In genomic region chr9:135474915-135475314, GRCh38 we compare ENCODE assay signal across 8 cellular contexts. TPM values are rescaled to one million over a fixed set of nuclear protein-coding genes. Genes with fewer than 3 reads are reported as not detected.
DNase-seq lines count a peak whose midpoint lies in the region; ATAC-seq and TF ChIP-seq lines count a peak whose summit lies in the region.

No MANE protein-coding gene starts in this region.

- TF ChIP-seq POLR2A in vagina (IDR thresholded peaks at IDR 0.05) = no peak

- H3K27ac ChIP-seq in WERI-Rb-1 (no peak overlapping the region), left lung (no peak overlapping the region), vagina (no peak overlapping the region)

- DNase-seq in D341Med (ENCODE audit: low spot score) (peak; percentile 83), GM20000 (ENCODE audit: low spot score) (no peak), WERI-Rb-1 (peak; percentile 76), left lung (peak in 1 of 2 donors; percentile 83), ureter (ENCODE audit: low spot score) (no peak), activated gamma-delta T cell (lab: John Stamatoyannopoulos, UW) (no peak), amniotic stem cell (lab: John Stamatoyannopoulos, UW) (no peak), vagina (ENCODE audit: extremely low spot score in 2 of 2) (no peak)

- no peaks in the 10 kb centered on the region for H3K27me3 ChIP-seq in WERI-Rb-1 (ENCODE audit: insufficient read depth, low read depth, severe bottlenecking)
- peaks cover 0 to 21% of the 10 kb centered on the region in 2 donors for H3K27me3 ChIP-seq in left lung
- no peaks in the 10 kb centered on the region for H3K27me3 ChIP-seq in vagina

- TF ChIP-seq CTCF in GM20000 (IDR thresholded peaks at IDR 0.05; ENCODE audit: extremely low read depth, missing control alignments) = peak; percentile 10
- TF ChIP-seq CTCF in WERI-Rb-1 (IDR thresholded peaks at IDR 0.05; ENCODE audit: low read depth, low read length) = peak; percentile 74
- TF ChIP-seq CTCF in left lung (IDR thresholded peaks at IDR 0.05) = peak; percentile 37 to 40
- no peak for TF ChIP-seq CTCF in vagina (IDR thresholded peaks at IDR 0.05)

- ATAC-seq in left lung = peak; percentile 36

- H3K9me3 ChIP-seq in WERI-Rb-1 (ENCODE audit: severe bottlenecking) = no peaks in the 10 kb centered on the region
- H3K9me3 ChIP-seq in left lung = no peaks in the 10 kb centered on the region
- no peaks in the 10 kb centered on the region for H3K9me3 ChIP-seq in vagina

- H3K4me3 ChIP-seq in WERI-Rb-1 (ENCODE audit: low read depth, low read length) (no peak overlapping the region), left lung (no peak overlapping the region), vagina (no peak overlapping the region)

- intact Hi-C loops in left lung (cut with DNase I) (no loop called here), vagina (cut with DNase I) (no loop called here)

- H3K36me3 ChIP-seq in WERI-Rb-1 (no peaks in the 10 kb centered on the region), left lung (no peaks in the 10 kb centered on the region), vagina (no peaks in the 10 kb centered on the region)

- H3K4me1 ChIP-seq in left lung (peaks cover 4 to 10% of the 10 kb centered on the region in 2 donors), vagina (no peaks in the 10 kb centered on the region)

RNA-seq across cellular contexts. Expression of gene PPP1R26, which starts 4.7 kb away (rescaled TPM):
- 10 to 100 TPM; 18.1 to 20.7 TPM for total RNA-seq in left lung
- 25.6 TPM for total RNA-seq in ureter
- 7.9 TPM for total RNA-seq in vagina

RNA-seq across cellular contexts. Expression of gene MRPS2, which starts 25.6 kb away (rescaled TPM):
- total RNA-seq in left lung (10 to 100 TPM; 21.9 to 25.8 TPM), ureter (34.5 TPM), vagina (50.1 TPM)

RNA-seq across cellular contexts. Expression of gene LCN1, which starts 46.3 kb away (rescaled TPM):
- not detected for total RNA-seq in left lung
- not detected for total RNA-seq in ureter
- not detected for total RNA-seq in vagina

Comparison
In these comparisons a context has a peak if more than half of its experiments do, and no peak if none do; other contexts are left out.
1. DNase-seq: peak in D341Med (single experiment) and WERI-Rb-1 (single experiment); none in GM20000 (single experiment), ureter (single experiment), activated gamma-delta T cell (single experiment), amniotic stem cell (single experiment) and vagina (0 of 2).
2. CTCF ChIP-seq: peak in GM20000 (single experiment), WERI-Rb-1 (single experiment) and left lung (2 of 2); none in vagina (0 of 3).